Comparison of ENCODE assay signal across 8 cellular contexts in the genomic region with DNA sequence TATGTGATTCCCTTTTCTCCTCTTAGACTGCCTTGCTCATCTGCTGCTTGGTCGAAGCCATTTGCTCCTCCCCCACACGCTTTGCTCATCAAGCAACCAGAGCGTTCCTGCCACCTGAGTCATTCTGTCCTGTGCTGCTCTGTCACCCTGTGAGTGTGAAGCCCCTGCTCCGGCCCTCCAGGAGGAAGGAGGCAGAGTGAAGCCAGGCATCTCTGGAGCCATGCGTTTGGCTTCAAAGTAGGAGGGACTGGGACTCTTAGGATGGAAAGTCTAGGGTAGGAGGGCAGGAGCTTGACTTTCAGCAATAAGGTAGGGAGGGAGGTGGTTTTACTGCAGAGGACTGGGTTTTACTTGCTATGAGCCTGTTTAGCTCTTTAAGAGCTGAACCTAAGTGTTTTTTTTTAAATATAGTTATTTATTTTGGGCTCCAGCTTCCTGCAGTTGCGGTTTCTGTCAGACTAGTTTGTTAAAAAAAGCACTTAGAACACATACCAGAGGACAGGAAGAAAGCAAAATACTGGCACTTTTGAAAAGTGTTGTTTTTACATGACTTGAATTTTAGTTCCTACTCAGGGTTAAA.
A peak's percentile ranks its signal among the peaks of the same experiment; 100 is the strongest.
DNase-seq lines count a peak whose midpoint lies in the region; ATAC-seq and TF ChIP-seq lines count a peak whose summit lies in the region.

No MANE protein-coding gene starts in this region.

- H3K4me1 ChIP-seq in OCI-LY1 (ENCODE audit: insufficient read depth, low read length, severe bottlenecking) = peaks cover 21% of the 10 kb centered on the region

- peak overlapping the region; percentile 75 for H3K27ac ChIP-seq in OCI-LY1 (ENCODE audit: low read depth, low read length, poor library complexity, severe bottlenecking)

- H3K4me3 Mint-ChIP-seq in activated T-cell treated with anti-CD3 and anti-CD28 coated beads, Interleukin-2, amount 50 U/mL, for 4 hours = peak overlapping the region; percentile 76

- peak; percentile 90 for ATAC-seq in GM18858 (IDR thresholded peaks at IDR 0.05; ENCODE audit: unreplicated experiment)
- ATAC-seq in HG02885 (IDR thresholded peaks at IDR 0.05; ENCODE audit: poor library complexity, unreplicated experiment) = peak; percentile 91
- ATAC-seq in activated T-cell treated with anti-CD3 and anti-CD28 coated beads, Interleukin-2, amount 50 U/mL, for 4 hours = peak; percentile 100
- ATAC-seq in sciatic nerve = peak; percentile 59

- no peaks in the 10 kb centered on the region for H3K9me2 ChIP-seq in OCI-LY1 (ENCODE audit: low read depth, low read length)

- H3K9ac ChIP-seq in OCI-LY1 (ENCODE audit: low read length) = 0 out of 2 replicates have a peak overlapping the region, but pooled peaks have one; percentile 11

- H3K4me1 Mint-ChIP-seq in activated T-cell treated with anti-CD3 and anti-CD28 coated beads, Interleukin-2, amount 50 U/mL, for 4 hours (ENCODE audit: low read depth) = peaks cover 52% of the 10 kb centered on the region

- H3K36me3 Mint-ChIP-seq in activated T-cell treated with anti-CD3 and anti-CD28 coated beads, Interleukin-2, amount 50 U/mL, for 4 hours (ENCODE audit: insufficient read depth) = no peaks in the 10 kb centered on the region

- H3K79me2 ChIP-seq in OCI-LY1 (ENCODE audit: insufficient read depth, low read length) = no peaks in the 10 kb centered on the region

- intact Hi-C loops in sciatic nerve (cut with DNase I) = no loop called here

- H3K4me3 ChIP-seq in OCI-LY1 (ENCODE audit: low read depth, low read length, poor library complexity, severe bottlenecking) (no peak overlapping the region), fibroblast of villous mesenchyme (ENCODE audit: low read depth, low read length) (peak overlapping the region; percentile 23)

- H3K9me3 Mint-ChIP-seq in activated T-cell treated with anti-CD3 and anti-CD28 coated beads, Interleukin-2, amount 50 U/mL, for 4 hours = no peaks in the 10 kb centered on the region

- no peaks in the 10 kb centered on the region for H4K20me1 ChIP-seq in OCI-LY1 (ENCODE audit: insufficient read depth, low read length)

- no peak for TF ChIP-seq CTCF in OCI-LY1 (IDR thresholded peaks at IDR 0.05; ENCODE audit: low read length)
- no peak for TF ChIP-seq CTCF in fibroblast of villous mesenchyme (IDR thresholded peaks at IDR 0.05; ENCODE audit: insufficient read depth, low read depth, low read length)

- H3K27me3 ChIP-seq in OCI-LY1 (ENCODE audit: insufficient read depth, low read length) = no peaks in the 10 kb centered on the region

- H2AFZ ChIP-seq in OCI-LY1 (ENCODE audit: low read length) = peak overlapping the region; percentile 28; the same call in 1 of the 2 replicates

- H3K36me3 ChIP-seq in OCI-LY1 (ENCODE audit: insufficient read depth, low read length) = no peaks in the 10 kb centered on the region

- H3K27me3 Mint-ChIP-seq in activated T-cell treated with anti-CD3 and anti-CD28 coated beads, Interleukin-2, amount 50 U/mL, for 4 hours (ENCODE audit: low read depth) = no peaks in the 10 kb centered on the region

- H3F3A ChIP-seq in OCI-LY1 (ENCODE audit: insufficient read depth, low read length) = no peaks in the 10 kb centered on the region

- no peaks in the 10 kb centered on the region for H3K9me3 ChIP-seq in OCI-LY1 (ENCODE audit: low read length)

- peak; percentile 69 for DNase-seq in activated T-cell treated with anti-CD3 and anti-CD28 coated beads, Interleukin-2, amount 50 U/mL, for 4 hours
- DNase-seq in fibroblast of villous mesenchyme (ENCODE audit: low read depth) (peak; percentile 93), sciatic nerve (ENCODE audit: low spot score) (no peak), NCI-H524 (lab: John Stamatoyannopoulos, UW) (no peak), NCI-H1092 (lab: John Stamatoyannopoulos, UW) (no peak)

- H3K4me2 ChIP-seq in OCI-LY1 (ENCODE audit: low read length) = peak overlapping the region; percentile 52

Comparison
In these comparisons a context has a peak if more than half of its experiments do, and no peak if none do; other contexts are left out.
1. DNase-seq: peak in activated T-cell treated with anti-CD3 and anti-CD28 coated beads, Interleukin-2, amount 50 U/mL, for 4 hours (single experiment) and fibroblast of villous mesenchyme (single experiment); none in sciatic nerve (single experiment), NCI-H524 (0 of 2) and NCI-H1092 (single experiment).
2. Peak in every context shown above with its lines, with median percentiles within 50 percentile points of each other: ATAC-seq.